In the genomic region with DNA sequence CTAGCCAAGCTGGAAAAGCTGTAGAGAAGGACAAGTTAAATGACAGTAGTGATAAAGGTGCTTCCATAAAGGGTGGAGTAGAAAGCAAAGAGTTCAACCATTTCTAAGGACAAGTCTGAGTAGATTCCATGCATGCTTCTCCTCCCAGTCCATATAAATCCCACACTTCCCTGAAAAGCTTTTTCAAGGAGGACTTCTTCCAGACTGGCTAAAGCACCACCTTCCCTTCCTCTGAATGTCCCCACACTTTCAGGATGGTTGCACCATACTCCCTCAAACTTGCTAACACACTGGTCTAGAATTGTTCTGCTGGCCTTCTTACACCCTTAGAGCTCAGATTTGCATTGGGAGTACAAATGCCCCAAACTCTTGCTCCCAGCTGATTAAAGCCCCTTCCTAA, we compare ENCODE assay signal across 26 cellular contexts. TPM values are rescaled to one million over a fixed set of nuclear protein-coding genes. Genes with fewer than 3 reads are reported as not detected.
A peak's percentile ranks its signal among the peaks of the same experiment; 100 is the strongest.
DNase-seq lines count a peak whose midpoint lies in the region; ATAC-seq and TF ChIP-seq lines count a peak whose summit lies in the region.
"Had no signal": no experiment of that assay in that cellular context is flagged by ENCODE, and none has a peak within 500 bp of the region (broad histone marks: within the 10 kb centered on the region; RNA-seq: fewer than 3 reads in every experiment).

No MANE protein-coding gene starts in this region.

- H3K14ac ChIP-seq in trophoblast cell (ENCODE audit: low read length), result no peak overlapping the region

- no peak for TF ChIP-seq CTCF in fibroblast of lung (conservative IDR thresholded peaks at IDR 0.05 in 1 of 2, IDR thresholded peaks at IDR 0.05 in 1 of 2; ENCODE audit: low read depth in 1 of 2, low read length in 2 of 2)

- H3K4me3 ChIP-seq in fibroblast of lung (replicated peaks in 1 of 4; ENCODE audit: control extremely low read depth in 1 of 4, insufficient read depth in 1 of 4, low read depth in 3 of 4, low read length in 4 of 4) (no peak overlapping the region), trophoblast cell (ENCODE audit: low read depth, low read length) (no peak overlapping the region)
- H3K4me3 ChIP-seq: BLaER1, spleen, tibial nerve had no signal

- H2BK12ac ChIP-seq in trophoblast cell (ENCODE audit: low read length), result peak overlapping the region; percentile 23

- H3K4me2 ChIP-seq in fibroblast of lung (ENCODE audit: extremely low read depth, insufficient read depth, low read length) (peak overlapping the region; percentile 16), trophoblast cell (ENCODE audit: low read length) (no peak overlapping the region)
- H3K4me2 ChIP-seq: BLaER1 had no signal

- H3K23ac ChIP-seq in trophoblast cell (ENCODE audit: low read length), result no peak overlapping the region

- H4K8ac ChIP-seq in trophoblast cell (ENCODE audit: low read depth, low read length), result no peak overlapping the region

- ATAC-seq in SK-N-SH treated with all-trans-retinoic acid at 6 μM for 48 hours, result peak; percentile 28
- ATAC-seq: HCT116; right cardiac atrium; stimulated activated naive CD8-positive, alpha-beta T cell treated with anti-CD3 and anti-CD28 coated beads, Interleukin-15, amount 100 ng/mL, for 72 hours had no signal

- no peak overlapping the region for H3K18ac ChIP-seq in trophoblast cell (ENCODE audit: low read length)

- peaks cover 3% of the 10 kb centered on the region for H3K36me3 ChIP-seq in fibroblast of lung (ENCODE audit: control insufficient read depth, insufficient read depth, low read length)
- H3K36me3 ChIP-seq in trophoblast cell (ENCODE audit: control insufficient read depth in 1 of 2, insufficient read depth in 2 of 2, low read length in 2 of 2), result no peaks in the 10 kb centered on the region
- H3K36me3 ChIP-seq: BLaER1 had no signal

- H4K91ac ChIP-seq in trophoblast cell (ENCODE audit: low read depth, low read length), result peak overlapping the region; percentile 8

- H3K4me1 ChIP-seq in fibroblast of lung (ENCODE audit: control insufficient read depth, extremely low read depth, insufficient read depth, low read length) (peaks cover 17% of the 10 kb centered on the region), trophoblast cell (ENCODE audit: control insufficient read depth in 1 of 2, insufficient read depth in 2 of 2, low read length in 2 of 2) (peaks cover 2 to 6% of the 10 kb centered on the region in 2 experiments)
- H3K4me1 ChIP-seq: BLaER1 had no signal

- no peaks in the 10 kb centered on the region for H3K27me3 ChIP-seq in fibroblast of lung (ENCODE audit: control insufficient read depth, insufficient read depth, low read length)
- no peaks in the 10 kb centered on the region for H3K27me3 ChIP-seq in trophoblast cell (ENCODE audit: insufficient read depth, low read length)
- H3K27me3 ChIP-seq: BLaER1, spleen, tibial nerve had no signal

- no peak overlapping the region for H2BK5ac ChIP-seq in trophoblast cell (ENCODE audit: low read depth, low read length, poor library complexity)

- H3K79me1 ChIP-seq in trophoblast cell (ENCODE audit: low read length), result peaks cover 14% of the 10 kb centered on the region

- H2AFZ ChIP-seq in fibroblast of lung (ENCODE audit: low read length) (no peak overlapping the region), trophoblast cell (ENCODE audit: insufficient read depth, low read length, poor library complexity) (no peak overlapping the region)

- no peak overlapping the region for H2AK5ac ChIP-seq in trophoblast cell (ENCODE audit: low read length)

- H3K27ac ChIP-seq in fibroblast of lung (ENCODE audit: insufficient read depth, low read length) (peak overlapping the region; percentile 9), trophoblast cell (ENCODE audit: low read depth, low read length) (no peak overlapping the region)
- H3K27ac ChIP-seq: BLaER1, spleen had no signal

- no peaks in the 10 kb centered on the region for H3K9me3 ChIP-seq in fibroblast of lung (ENCODE audit: control insufficient read depth, insufficient read depth, low read depth, low read length)
- H3K9me3 ChIP-seq in trophoblast cell (ENCODE audit: insufficient read depth, low read depth, low read length), result no peaks in the 10 kb centered on the region
- H3K9me3 ChIP-seq: BLaER1, Caco-2, spleen, tibial nerve had no signal

- H3K79me2 ChIP-seq in fibroblast of lung (ENCODE audit: control insufficient read depth, insufficient read depth, low read length) (peaks cover 26% of the 10 kb centered on the region), trophoblast cell (ENCODE audit: control insufficient read depth, insufficient read depth, low read length, poor library complexity) (no peaks in the 10 kb centered on the region)

- no peak overlapping the region for H2BK120ac ChIP-seq in trophoblast cell (ENCODE audit: insufficient read depth, low read length, poor library complexity)

- H3K9ac ChIP-seq in fibroblast of lung (ENCODE audit: insufficient read depth, low read length) (no peak overlapping the region), trophoblast cell (ENCODE audit: low read length) (no peak overlapping the region)
- H3K9ac ChIP-seq: BLaER1 had no signal

- no peak overlapping the region for H4K12ac ChIP-seq in trophoblast cell (ENCODE audit: low read depth, low read length)

- peak; percentile 23 for DNase-seq in GM03348 (ENCODE audit: low spot score)
- DNase-seq in fibroblast of lung (ENCODE audit: low read depth in 2 of 2), result no peak
- DNase-seq in trophoblast cell, result peak in 1 of 2 donors; percentile 70
- DNase-seq in stimulated activated CD4-positive, alpha-beta T cell treated with anti-CD3 and anti-CD28 coated beads, Interleukin-4, amount 100 ng/mL, for 24 hours, result no peak
- no peak for DNase-seq in NCI-H146 (lab: John Stamatoyannopoulos, UW)
- no peak for DNase-seq in C1 segment of cervical spinal cord (lab: John Stamatoyannopoulos, UW)
- no peak for DNase-seq in T-helper 2 cell
- DNase-seq: activated B cell treated with CpG ODN at 0.5 μM for 24 hours; activated CD4-positive, alpha-beta T cell treated with anti-CD3 and anti-CD28 coated beads, Interleukin-2, amount 10 ng/mL, durations not matched to agents 7 days and 5 days; activated effector memory CD4-positive, alpha-beta T cell treated with anti-CD3 and anti-CD28 coated beads, Interleukin-2, amount 50 U/mL, for 16 hours; activated naive CD8-positive, alpha-beta T cell treated with anti-CD3 and anti-CD28 coated beads for 36 hours; Caco-2; DMS53; hippocampal formation; NCI-H1092 treated with DMSO at 0.1 percent for 48 hours; NCI-H187; right cardiac atrium; RPMI8226; spleen; stimulated activated CD4-positive, alpha-beta T cell treated with anti-CD3 and anti-CD28 coated beads, Interleukin-2, amount 100 ng/mL, for 24 hours; stimulated activated naive CD8-positive, alpha-beta T cell treated with anti-CD3 and anti-CD28 coated beads, Interleukin-15, amount 100 ng/mL, for 72 hours; T-helper 1 cell had no signal

- no peaks in the 10 kb centered on the region for H4K20me1 ChIP-seq in fibroblast of lung (ENCODE audit: control insufficient read depth, extremely low read depth, insufficient read depth, low read length)
- H4K20me1 ChIP-seq: BLaER1 had no signal

- H3K4ac ChIP-seq in trophoblast cell (ENCODE audit: low read depth, low read length), result no peak overlapping the region

TF ChIP-seq in SK-N-SH treated with all-trans-retinoic acid at 6 μM for 48 hours, 23 proteins besides CTCF, POLR2A, EP300 and RAD21 (continues in another document):
- TF ChIP-seq GLIS3 (CRISPR knock-in tag; IDR thresholded peaks at IDR 0.05) (no peak), ZFP3 (CRISPR knock-in tag; IDR thresholded peaks at IDR 0.05) (no peak), BACH2 (CRISPR knock-in tag; IDR thresholded peaks at IDR 0.05; ENCODE audit: borderline replicate concordance) (no peak), ZFP30 (CRISPR knock-in tag; IDR thresholded peaks at IDR 0.05) (no peak), CSDC2 (CRISPR knock-in tag; IDR thresholded peaks at IDR 0.05) (no peak), ZNF70 (CRISPR knock-in tag; IDR thresholded peaks at IDR 0.05) (no peak)
- TF ChIP-seq, protein P1, sequence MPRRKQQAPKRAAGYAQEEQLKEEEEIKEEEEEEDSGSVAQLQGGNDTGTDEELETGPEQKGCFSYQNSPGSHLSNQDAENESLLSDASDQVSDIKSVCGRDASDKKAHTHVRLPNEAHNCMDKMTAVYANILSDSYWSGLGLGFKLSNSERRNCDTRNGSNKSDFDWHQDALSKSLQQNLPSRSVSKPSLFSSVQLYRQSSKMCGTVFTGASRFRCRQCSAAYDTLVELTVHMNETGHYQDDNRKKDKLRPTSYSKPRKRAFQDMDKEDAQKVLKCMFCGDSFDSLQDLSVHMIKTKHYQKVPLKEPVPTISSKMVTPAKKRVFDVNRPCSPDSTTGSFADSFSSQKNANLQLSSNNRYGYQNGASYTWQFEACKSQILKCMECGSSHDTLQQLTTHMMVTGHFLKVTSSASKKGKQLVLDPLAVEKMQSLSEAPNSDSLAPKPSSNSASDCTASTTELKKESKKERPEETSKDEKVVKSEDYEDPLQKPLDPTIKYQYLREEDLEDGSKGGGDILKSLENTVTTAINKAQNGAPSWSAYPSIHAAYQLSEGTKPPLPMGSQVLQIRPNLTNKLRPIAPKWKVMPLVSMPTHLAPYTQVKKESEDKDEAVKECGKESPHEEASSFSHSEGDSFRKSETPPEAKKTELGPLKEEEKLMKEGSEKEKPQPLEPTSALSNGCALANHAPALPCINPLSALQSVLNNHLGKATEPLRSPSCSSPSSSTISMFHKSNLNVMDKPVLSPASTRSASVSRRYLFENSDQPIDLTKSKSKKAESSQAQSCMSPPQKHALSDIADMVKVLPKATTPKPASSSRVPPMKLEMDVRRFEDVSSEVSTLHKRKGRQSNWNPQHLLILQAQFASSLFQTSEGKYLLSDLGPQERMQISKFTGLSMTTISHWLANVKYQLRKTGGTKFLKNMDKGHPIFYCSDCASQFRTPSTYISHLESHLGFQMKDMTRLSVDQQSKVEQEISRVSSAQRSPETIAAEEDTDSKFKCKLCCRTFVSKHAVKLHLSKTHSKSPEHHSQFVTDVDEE (CRISPR knock-in tag; IDR thresholded peaks at IDR 0.05), result no peak
- TF ChIP-seq, protein P2, sequence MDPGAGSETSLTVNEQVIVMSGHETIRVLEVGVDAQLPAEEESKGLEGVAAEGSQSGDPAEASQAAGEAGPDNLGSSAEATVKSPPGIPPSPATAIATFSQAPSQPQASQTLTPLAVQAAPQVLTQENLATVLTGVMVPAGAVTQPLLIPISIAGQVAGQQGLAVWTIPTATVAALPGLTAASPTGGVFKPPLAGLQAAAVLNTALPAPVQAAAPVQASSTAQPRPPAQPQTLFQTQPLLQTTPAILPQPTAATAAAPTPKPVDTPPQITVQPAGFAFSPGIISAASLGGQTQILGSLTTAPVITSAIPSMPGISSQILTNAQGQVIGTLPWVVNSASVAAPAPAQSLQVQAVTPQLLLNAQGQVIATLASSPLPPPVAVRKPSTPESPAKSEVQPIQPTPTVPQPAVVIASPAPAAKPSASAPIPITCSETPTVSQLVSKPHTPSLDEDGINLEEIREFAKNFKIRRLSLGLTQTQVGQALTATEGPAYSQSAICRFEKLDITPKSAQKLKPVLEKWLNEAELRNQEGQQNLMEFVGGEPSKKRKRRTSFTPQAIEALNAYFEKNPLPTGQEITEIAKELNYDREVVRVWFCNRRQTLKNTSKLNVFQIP (CRISPR knock-in tag; IDR thresholded peaks at IDR 0.05; ENCODE audit: borderline replicate concordance, low read depth), result no peak

RNA-seq across cellular contexts. Expression of a gene that starts 40.9 kb away (rescaled TPM):
- 260 and 446 TPM in 2 replicates for total RNA-seq in fibroblast of lung
- polyA plus RNA-seq in fibroblast of lung, result 243 and 368 TPM in 2 replicates
- 144 and 241 TPM in 2 replicates for polyA plus RNA-seq in fibroblast of lung (2012)
- polyA minus RNA-seq in fibroblast of lung (ENCODE audit: low replicate concordance), result 316 and 342 TPM in 2 replicates
- polyA plus RNA-seq in trophoblast cell (2013), result 4.4 and 5.3 TPM in 2 replicates
